15 cellular contexts compared by ENCODE assay signal in the genomic region with DNA sequence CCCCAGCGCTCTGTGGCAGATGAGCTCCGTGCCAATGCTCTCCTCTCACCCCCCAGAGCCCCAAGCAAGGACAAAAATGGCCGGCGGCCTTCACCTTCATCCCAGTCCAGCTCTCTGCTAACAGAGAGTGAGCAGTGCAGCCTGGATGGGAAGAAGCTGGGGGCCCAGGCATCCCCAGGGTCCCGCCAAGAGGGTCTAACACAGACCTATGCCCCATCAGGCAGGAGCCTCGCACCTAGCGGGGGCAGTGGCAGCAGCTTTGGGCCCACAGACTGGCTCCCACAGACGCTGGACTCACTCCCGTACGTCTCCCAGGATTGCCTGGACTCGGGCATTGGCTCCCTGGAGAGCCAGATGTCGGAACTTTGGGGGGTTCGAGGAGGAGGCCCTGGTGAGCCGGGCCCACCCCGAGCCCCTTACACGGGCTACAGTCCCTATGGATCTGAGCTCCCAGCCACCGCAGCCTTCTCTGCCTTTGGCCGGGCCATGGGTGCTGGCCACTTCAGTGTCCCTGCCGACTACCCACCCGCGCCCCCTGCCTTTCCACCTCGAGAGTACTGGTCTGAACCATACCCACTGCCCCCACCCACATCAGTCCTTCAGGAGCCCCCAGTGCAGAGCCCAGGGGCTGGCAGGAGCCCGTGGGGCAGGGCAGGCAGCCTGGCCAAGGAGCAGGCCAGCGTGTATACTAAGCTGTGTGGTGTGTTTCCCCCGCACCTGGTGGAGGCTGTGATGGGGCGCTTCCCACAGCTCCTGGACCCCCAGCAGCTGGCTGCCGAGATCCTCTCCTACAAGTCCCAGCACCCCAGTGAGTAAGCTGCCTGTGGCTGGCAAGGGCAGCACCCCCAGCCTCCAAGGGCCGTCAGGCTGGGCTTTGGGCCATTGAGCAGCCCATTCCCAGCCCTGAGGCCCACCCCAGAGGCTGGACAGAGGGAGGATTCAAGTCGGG. TPM values are rescaled to one million over a fixed set of nuclear protein-coding genes. Genes with fewer than 3 reads are reported as not detected.
DNase-seq lines count a peak whose midpoint lies in the region; ATAC-seq and TF ChIP-seq lines count a peak whose summit lies in the region.
"Had no signal": no experiment of that assay in that cellular context is flagged by ENCODE, and none has a peak within 500 bp of the region (broad histone marks: within the 10 kb centered on the region; RNA-seq: fewer than 3 reads in every experiment).

No MANE protein-coding gene starts in this region.

- peaks cover 61% of the 10 kb centered on the region for H3K36me3 ChIP-seq in CD4-positive, alpha-beta memory T cell (ENCODE audit: insufficient read depth, low read length)
- H3K36me3 ChIP-seq in testis (ENCODE audit: low read depth, missing control alignments): no peaks in the 10 kb centered on the region

- H3K4me3 ChIP-seq in CD4-positive, alpha-beta memory T cell (ENCODE audit: low read length in 2 of 2): no peak overlapping the region
- H3K4me3 ChIP-seq in skin epidermis: no peak overlapping the region
- H3K4me3 ChIP-seq in testis: no peak overlapping the region
- H3K4me3 ChIP-seq: SJSA1 had no signal

- peak overlapping the region; percentile 96 for H3K27ac ChIP-seq in CD4-positive, alpha-beta memory T cell (ENCODE audit: low read depth, low read length)
- H3K27ac ChIP-seq in skin epidermis: peak overlapping the region in 12 of 21 experiments; percentile 41 to 99 (median 92)
- H3K27ac ChIP-seq in testis: no peak overlapping the region
- H3K27ac ChIP-seq: SJSA1 had no signal

- peak in 1 of 5 donors; percentile 2 for DNase-seq in CD4-positive, alpha-beta memory T cell
- DNase-seq in T-cell (no peak), DMS79 (lab: John Stamatoyannopoulos, UW) (no peak), testis (no peak)
- DNase-seq in effector memory CD8-positive, alpha-beta T cell: peak in 1 of 3 experiments; percentile 7
- DNase-seq: activated CD4-positive, CD25-positive, alpha-beta regulatory T cell; amniotic stem cell; DMS 273 treated with DMSO at 0.1 percent for 48 hours; left cardiac atrium; NCI-H1417 treated with DMSO at 0.1 percent for 48 hours; NCI-H526 treated with DMSO at 0.1 percent for 48 hours; nucleus accumbens had no signal

- H3K9me3 ChIP-seq in CD4-positive, alpha-beta memory T cell (ENCODE audit: control insufficient read depth in 1 of 2, low read length in 2 of 2): no peaks in the 10 kb centered on the region
- H3K9me3 ChIP-seq in testis: no peaks in the 10 kb centered on the region
- H3K9me3 ChIP-seq: SJSA1 had no signal

- H3K4me1 ChIP-seq in CD4-positive, alpha-beta memory T cell (ENCODE audit: insufficient read depth, low read length): peaks cover 49% of the 10 kb centered on the region
- H3K4me1 ChIP-seq in testis: peaks cover 55% of the 10 kb centered on the region

- POLR2A ChIA-PET in CD4-positive, alpha-beta memory T cell (lab: Charles Lee; ENCODE audit: partially characterized antibody): interaction anchor here (0.6 to 11.1 kb wide), 5 partner anchors 8 to 61 kb away, joined by 3 to 229 read pairs (median 5); a partner anchor contains a TSS
- POLR2A ChIA-PET in T-cell (lab: Charles Lee): no interaction called here

- ATAC-seq in T-cell (replicated peaks in 1 of 4) (no peak), HG03139 (IDR thresholded peaks at IDR 0.05; ENCODE audit: unreplicated experiment) (no peak)
- no peak for ATAC-seq in effector memory CD8-positive, alpha-beta T cell (replicated peaks)
- ATAC-seq: left cardiac atrium had no signal

- peaks cover 26 to 71% of the 10 kb centered on the region in 2 donors for H3K36me3 Mint-ChIP-seq in CD4-positive, alpha-beta memory T cell
- H3K36me3 Mint-ChIP-seq in T-cell: peaks cover 33% of the 10 kb centered on the region
- H3K36me3 Mint-ChIP-seq in effector memory CD8-positive, alpha-beta T cell (ENCODE audit: insufficient read depth): peaks cover 96% of the 10 kb centered on the region

- peak overlapping the region in 3 of 8 donors; percentile 26 to 65 (median 48) for H3K4me3 Mint-ChIP-seq in CD4-positive, alpha-beta memory T cell
- H3K4me3 Mint-ChIP-seq in T-cell: peak overlapping the region in 2 of 3 donors; percentile 13
- peak overlapping the region in 1 of 2 donors; percentile 92 for H3K4me3 Mint-ChIP-seq in effector memory CD8-positive, alpha-beta T cell

- H3K9me3 Mint-ChIP-seq in CD4-positive, alpha-beta memory T cell: peaks cover 0 to 2% (median 0%) of the 10 kb centered on the region in 8 donors
- H3K9me3 Mint-ChIP-seq in T-cell: no peaks in the 10 kb centered on the region
- H3K9me3 Mint-ChIP-seq in effector memory CD8-positive, alpha-beta T cell: no peaks in the 10 kb centered on the region

- 90 to 92% methylated on average over 13 to 29 of the region's 29 CpGs for WGBS in testis, 2 donors

- peak overlapping the region; percentile 29 to 100 (median 82) for H3K27ac Mint-ChIP-seq in CD4-positive, alpha-beta memory T cell
- H3K27ac Mint-ChIP-seq in T-cell: peak overlapping the region; percentile 55 to 74
- H3K27ac Mint-ChIP-seq in effector memory CD8-positive, alpha-beta T cell: peak overlapping the region; percentile 91 to 99

- CTCF ChIA-PET in CD4-positive, alpha-beta memory T cell (lab: Charles Lee; ENCODE audit: partially characterized antibody): interaction anchor here (5.2 to 11.5 kb wide), 3 partner anchors 8 to 26 kb away, joined by 69 to 417 read pairs (median 219); a partner anchor contains a TSS
- CTCF ChIA-PET in T-cell (lab: Charles Lee): interaction anchor here (0.5 to 1.1 kb wide), 2 partner anchors 24 to 209 kb away, joined by 3 to 4 read pairs; a partner anchor contains a TSS

- no peak for TF ChIP-seq POLR2A in testis (IDR thresholded peaks at IDR 0.05)

- peaks cover 18 to 58% (median 36%) of the 10 kb centered on the region in 4 donors for H3K4me1 Mint-ChIP-seq in CD4-positive, alpha-beta memory T cell
- H3K4me1 Mint-ChIP-seq in T-cell: peaks cover 50 to 53% (median 53%) of the 10 kb centered on the region in 3 donors
- H3K4me1 Mint-ChIP-seq in effector memory CD8-positive, alpha-beta T cell (ENCODE audit: low read depth in 2 of 2): peaks cover 48 to 55% of the 10 kb centered on the region in 2 donors

- intact Hi-C loops in CD4-positive, alpha-beta memory T cell (cut with micrococcal nuclease): no loop called here
- intact Hi-C loops in testis (cut with DNase I; ENCODE audit: low total_unique reads): no loop called here

- no peaks in the 10 kb centered on the region for H3K27me3 Mint-ChIP-seq in CD4-positive, alpha-beta memory T cell
- H3K27me3 Mint-ChIP-seq in T-cell: no peaks in the 10 kb centered on the region
- no peaks in the 10 kb centered on the region for H3K27me3 Mint-ChIP-seq in effector memory CD8-positive, alpha-beta T cell

- H3K27me3 ChIP-seq in CD4-positive, alpha-beta memory T cell (ENCODE audit: insufficient read depth, low read length): no peaks in the 10 kb centered on the region
- H3K27me3 ChIP-seq in testis: no peaks in the 10 kb centered on the region
- H3K27me3 ChIP-seq: SJSA1 had no signal

- TF ChIP-seq CTCF in testis (IDR thresholded peaks at IDR 0.05): no peak

RNA-seq across cellular contexts. Expression of a gene that starts 8.7 kb away (rescaled TPM):
- total RNA-seq in CD4-positive, alpha-beta memory T cell: 10 to 100 TPM; 54.6 to 60.7 TPM
- polyA plus RNA-seq in CD4-positive, alpha-beta memory T cell: 10 to 100 TPM; 10.6 to 19.9 TPM
- total RNA-seq in T-cell: 100 to 1,000 TPM in 2 of 5 donors, 10 to 100 TPM in 3; 49.5 to 131 (median 53.5) TPM
- total RNA-seq in testis: 1 to 10 TPM; 8.2 to 9.0 TPM
- 6.3 TPM for polyA plus RNA-seq in testis (ENCODE audit: insufficient read depth, low read depth, low replicate concordance)

RNA-seq across cellular contexts. Expression of a gene that starts 31.5 kb away (rescaled TPM):
- total RNA-seq in CD4-positive, alpha-beta memory T cell: 10 to 100 TPM; 97.9 to 98.2 TPM
- 100 to 1,000 TPM; 132 to 221 TPM for polyA plus RNA-seq in CD4-positive, alpha-beta memory T cell
- total RNA-seq in T-cell: 10 to 100 TPM; 54.0 to 86.3 (median 84.9) TPM
- total RNA-seq in testis: 100 to 1,000 TPM; 134 to 140 TPM
- polyA plus RNA-seq in testis (ENCODE audit: insufficient read depth, low read depth, low replicate concordance): 132 TPM

Comparison
In these comparisons a context has a peak if more than half of its experiments do, and no peak if none do; other contexts are left out.
1. H3K27ac ChIP-seq: peak in CD4-positive, alpha-beta memory T cell (single experiment) and skin epidermis (12 of 21); none in testis (0 of 2).
2. RNA of a gene that starts 8.7 kb away (total RNA-seq): 54.6 to 60.7 TPM in CD4-positive, alpha-beta memory T cell and 49.5 to 131 TPM in T-cell; 8.2 to 9.0 TPM in testis; every median in the first group is over 4 times any median in the second.
3. Peak in every context shown above with its lines, with median percentiles within 50 percentile points of each other: H3K27ac Mint-ChIP-seq.